12 cellular contexts compared by ENCODE assay signal in the genomic region with DNA sequence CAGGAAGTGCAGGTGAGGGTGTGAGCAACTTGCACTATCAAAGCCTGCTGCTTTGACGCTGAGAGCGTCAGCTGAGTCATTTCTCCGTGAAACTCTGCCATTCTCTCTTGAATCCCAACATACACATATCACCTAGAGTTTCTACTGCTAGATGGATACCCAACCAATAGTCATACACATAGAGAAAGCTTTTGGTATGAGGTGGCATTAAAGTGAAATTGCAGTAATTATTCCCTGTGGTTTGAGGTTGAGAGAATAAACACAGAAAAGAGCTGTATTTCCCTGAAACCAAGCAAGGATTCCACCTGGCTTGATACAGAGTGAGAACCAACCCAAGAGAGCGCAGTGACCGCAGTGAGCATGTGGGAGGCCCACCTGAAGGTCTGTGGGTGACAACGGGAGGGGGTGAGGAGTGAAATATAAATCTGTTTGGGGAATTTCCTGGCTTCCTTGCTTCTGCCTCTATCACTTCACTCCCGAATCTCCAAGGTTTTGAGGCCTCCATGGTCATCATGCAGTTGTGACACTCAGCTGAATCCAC. TPM values are rescaled to one million over a fixed set of nuclear protein-coding genes. Genes with fewer than 3 reads are reported as not detected.
A peak's percentile ranks its signal among the peaks of the same experiment; 100 is the strongest.
DNase-seq lines count a peak whose midpoint lies in the region; ATAC-seq and TF ChIP-seq lines count a peak whose summit lies in the region.
"Had no signal": no experiment of that assay in that cellular context is flagged by ENCODE, and none has a peak within 500 bp of the region (broad histone marks: within the 10 kb centered on the region; RNA-seq: fewer than 3 reads in every experiment).

No MANE protein-coding gene starts in this region.

- no peak for TF ChIP-seq CTCF in Peyer's patch (IDR thresholded peaks at IDR 0.05)

- DNase-seq in NCI-H748 (lab: John Stamatoyannopoulos, UW; ENCODE audit: unreplicated experiment), result peak; percentile 20
- DNase-seq in NCI-H748 treated with DMSO at 0.1 percent for 48 hours (lab: John Stamatoyannopoulos, UW), result no peak
- DNase-seq in central memory CD8-positive, alpha-beta T cell (ENCODE audit: low spot score in 2 of 2), result no peak
- no peak for DNase-seq in Peyer's patch
- no peak for DNase-seq in Kasumi-1 (lab: John Stamatoyannopoulos, UW)
- no peak for DNase-seq in NCI-H1694 (lab: John Stamatoyannopoulos, UW)
- DNase-seq: activated CD4-positive, CD25-positive, alpha-beta regulatory T cell treated with anti-CD3 and anti-CD28 coated beads, Interleukin-2, amount 50 U/mL, for 72 hours; GDM1; NK-92 treated with Interleukin-12 subunit alpha and Interleukin-12 subunit beta, amount 100 ng/mL, for 24 hours had no signal

- H3K4me1 ChIP-seq in Peyer's patch, result no peaks in the 10 kb centered on the region

- peaks cover 25% of the 10 kb centered on the region for H3K27me3 Mint-ChIP-seq in central memory CD8-positive, alpha-beta T cell

- no peak overlapping the region for H3K27ac ChIP-seq in Peyer's patch
- H3K27ac ChIP-seq: 22Rv1 had no signal

- H3K36me3 ChIP-seq in Peyer's patch, result no peaks in the 10 kb centered on the region

- no peaks in the 10 kb centered on the region for H3K9me3 ChIP-seq in Peyer's patch

- peak overlapping the region; percentile 36 for H3K27ac Mint-ChIP-seq in central memory CD8-positive, alpha-beta T cell (ENCODE audit: low read depth)

- H3K27me3 ChIP-seq in Peyer's patch, result no peaks in the 10 kb centered on the region

- TF ChIP-seq POLR2A in Peyer's patch (IDR thresholded peaks at IDR 0.05), result no peak

- no peak overlapping the region for H3K4me3 Mint-ChIP-seq in central memory CD8-positive, alpha-beta T cell

- H3K9me3 Mint-ChIP-seq in central memory CD8-positive, alpha-beta T cell, result no peaks in the 10 kb centered on the region

- peaks cover 11% of the 10 kb centered on the region for H3K4me1 Mint-ChIP-seq in central memory CD8-positive, alpha-beta T cell

- H3K36me3 Mint-ChIP-seq in central memory CD8-positive, alpha-beta T cell (ENCODE audit: insufficient read depth), result no peaks in the 10 kb centered on the region

- ATAC-seq in GM21367 (IDR thresholded peaks at IDR 0.05; ENCODE audit: unreplicated experiment) (peak; percentile 92), HG03066 (IDR thresholded peaks at IDR 0.05; ENCODE audit: low read depth, unreplicated experiment) (peak; percentile 82)
- ATAC-seq in central memory CD8-positive, alpha-beta T cell (replicated peaks; ENCODE audit: extremely low read depth, poor library complexity, severe bottlenecking), result no peak

- H3K4me3 ChIP-seq in Peyer's patch, result no peak overlapping the region

RNA-seq across cellular contexts. Expression of gene TMEM18, which starts 28.8 kb away (rescaled TPM):
- total RNA-seq in Peyer's patch, result 10 to 100 TPM; 13.9 to 22.8 (median 16.4) TPM
